Comparison of ENCODE assay signal across 8 cellular contexts in the genomic region with DNA sequence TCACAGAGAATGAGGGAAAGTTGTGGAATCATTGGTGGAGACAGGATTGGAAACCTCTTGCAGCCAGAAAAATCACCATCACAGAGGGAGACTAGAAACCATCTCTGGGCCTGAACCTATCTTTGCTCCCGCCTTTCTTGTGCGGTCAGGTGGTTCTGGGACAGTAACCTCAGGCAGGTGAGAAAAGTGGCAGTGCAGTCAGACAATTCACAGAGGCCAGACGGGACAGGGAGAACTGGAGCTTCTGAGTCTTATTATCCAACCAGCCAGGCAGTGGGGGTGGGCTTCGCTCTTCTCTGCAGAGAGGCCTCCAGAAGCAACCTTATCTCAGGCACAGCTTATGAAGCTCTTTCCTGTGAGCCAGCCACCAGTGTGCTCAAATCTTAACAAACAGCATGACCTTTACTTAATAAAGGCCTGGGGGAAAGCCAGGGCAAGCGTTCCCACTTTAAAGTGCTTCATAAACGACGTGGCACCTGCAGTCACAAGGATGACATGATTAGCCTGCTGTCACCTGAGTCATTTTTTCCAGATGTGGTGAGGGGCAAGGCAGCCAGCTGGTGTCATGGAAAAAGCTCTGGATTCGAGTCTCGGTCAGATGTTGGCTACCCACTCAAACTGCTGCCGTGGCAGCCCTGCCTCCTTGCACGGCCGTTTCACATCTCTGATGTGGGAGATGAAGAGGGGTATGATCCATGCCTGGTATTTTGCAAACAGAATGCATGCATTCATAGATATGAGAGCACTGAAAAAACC.
DNase-seq lines count a peak whose midpoint lies in the region; ATAC-seq and TF ChIP-seq lines count a peak whose summit lies in the region.

No MANE protein-coding gene starts in this region.

- H3K9me2 ChIP-seq in OCI-LY7 (ENCODE audit: insufficient read depth, low read length): no peaks in the 10 kb centered on the region

- no peak overlapping the region for H3K27ac ChIP-seq in OCI-LY7 (ENCODE audit: low read depth, low read length, poor library complexity, severe bottlenecking)
- H3K27ac ChIP-seq in skin epidermis: peak overlapping the region in 17 of 21 experiments; percentile 11 to 84 (median 65)

- H2AFZ ChIP-seq in OCI-LY7 (ENCODE audit: low read length): peak overlapping the region; percentile 33; the same call in 1 of the 2 replicates

- BruUV-seq in Calu3 (replicated peaks; lab: Mats Ljungman, UMichigan) (no TSS peak), OCI-LY7 (replicated peaks; lab: Mats Ljungman, UMichigan) (no TSS peak)

- H3K79me2 ChIP-seq in OCI-LY7 (ENCODE audit: insufficient read depth, low read depth, low read length): no peaks in the 10 kb centered on the region

- intact Hi-C loops in Calu3 (cut with micrococcal nuclease; ENCODE audit: unreplicated experiment) (loop anchor here (2.0 to 5.0 kb wide), 3 partner anchors 39 to 108 kb away; partner anchors contain the start of gene B3GNT2), OCI-LY7 (cut with micrococcal nuclease; ENCODE audit: unreplicated experiment) (no loop called here)
- intact Hi-C loops in activated naive CD4-positive, alpha-beta T cell treated with anti-CD3 and anti-CD28 coated beads for 36 hours (cut with micrococcal nuclease): loop anchor here (1.0 to 10.0 kb wide), 15 partner anchors 88 to 1907 kb away; partner anchors contain the start of genes COMMD1, EHBP1, FAM161A and MDH1

- CTCF ChIA-PET in Calu3 (lab: Charles Lee): interaction anchor here (0.6 to 1.6 kb wide), 4 partner anchors 12 to 612 kb away, joined by 3 to 4 read pairs (median 4); partner anchors contain the start of gene B3GNT2
- CTCF ChIA-PET in OCI-LY7 (lab: Charles Lee; ENCODE audit: unreplicated experiment): no interaction called here
- CTCF ChIA-PET in activated naive CD4-positive, alpha-beta T cell treated with anti-CD3 and anti-CD28 coated beads for 36 hours (lab: Charles Lee): interaction anchor here (0.7 to 1.6 kb wide), 6 partner anchors 8 to 106 kb away, joined by 3 to 5 read pairs (median 3); no protein-coding TSS in a partner anchor

- POLR2A ChIA-PET in OCI-LY7 (lab: Charles Lee): interaction anchor here (0.6 to 0.9 kb wide), 4 partner anchors 16 to 339 kb away, joined by 3 to 6 read pairs (median 4); no protein-coding TSS in a partner anchor

- H3K36me3 ChIP-seq in OCI-LY7 (ENCODE audit: insufficient read depth, low read length): no peaks in the 10 kb centered on the region

- no peaks in the 10 kb centered on the region for H3K9me3 ChIP-seq in OCI-LY7 (ENCODE audit: low read length)

- peaks cover 55% of the 10 kb centered on the region for H3K4me1 Mint-ChIP-seq in Calu3 (ENCODE audit: low read depth, unreplicated experiment)
- peaks cover 74% of the 10 kb centered on the region for H3K4me1 Mint-ChIP-seq in activated naive CD4-positive, alpha-beta T cell treated with anti-CD3 and anti-CD28 coated beads for 36 hours (ENCODE audit: low read depth)

- ATAC-seq in GM18870 (IDR thresholded peaks at IDR 0.05; ENCODE audit: unreplicated experiment) (no peak), GM19395 (IDR thresholded peaks at IDR 0.05; ENCODE audit: unreplicated experiment) (no peak), GM19023 (IDR thresholded peaks at IDR 0.05; ENCODE audit: unreplicated experiment) (no peak), HG03097 (IDR thresholded peaks at IDR 0.05; ENCODE audit: low FRiP score, unreplicated experiment) (no peak)

- DNase-seq in Calu3 (no peak), OCI-LY7 (ENCODE audit: low spot score) (no peak)
- DNase-seq in activated naive CD4-positive, alpha-beta T cell treated with anti-CD3 and anti-CD28 coated beads for 36 hours: peak; percentile 90

- H3K4me3 ChIP-seq in OCI-LY7 (ENCODE audit: low read depth, low read length, poor library complexity, severe bottlenecking): no peak overlapping the region
- no peak overlapping the region for H3K4me3 ChIP-seq in skin epidermis

- H3K4me1 ChIP-seq in OCI-LY7 (ENCODE audit: insufficient read depth, low read length, poor library complexity, severe bottlenecking): peaks cover 50% of the 10 kb centered on the region

- no peaks in the 10 kb centered on the region for H3K9me3 Mint-ChIP-seq in Calu3 (ENCODE audit: low read depth, unreplicated experiment)
- H3K9me3 Mint-ChIP-seq in activated naive CD4-positive, alpha-beta T cell treated with anti-CD3 and anti-CD28 coated beads for 36 hours: no peaks in the 10 kb centered on the region

- H3K27ac Mint-ChIP-seq in Calu3 (ENCODE audit: unreplicated experiment): peak overlapping the region; percentile 93
- peak overlapping the region; percentile 90 for H3K27ac Mint-ChIP-seq in activated naive CD4-positive, alpha-beta T cell treated with anti-CD3 and anti-CD28 coated beads for 36 hours

- H3K36me3 Mint-ChIP-seq in Calu3 (ENCODE audit: insufficient read depth, unreplicated experiment): peaks cover 30% of the 10 kb centered on the region
- no peaks in the 10 kb centered on the region for H3K36me3 Mint-ChIP-seq in activated naive CD4-positive, alpha-beta T cell treated with anti-CD3 and anti-CD28 coated beads for 36 hours (ENCODE audit: low read depth)

- no peaks in the 10 kb centered on the region for H4K20me1 ChIP-seq in OCI-LY7 (ENCODE audit: insufficient read depth, low read length)

- no peaks in the 10 kb centered on the region for H3K27me3 Mint-ChIP-seq in Calu3 (ENCODE audit: unreplicated experiment)
- no peaks in the 10 kb centered on the region for H3K27me3 Mint-ChIP-seq in activated naive CD4-positive, alpha-beta T cell treated with anti-CD3 and anti-CD28 coated beads for 36 hours (ENCODE audit: low read depth)

- TF ChIP-seq CTCF in Calu3 (IDR thresholded peaks at IDR 0.05; ENCODE audit: unreplicated experiment): no peak
- no peak for TF ChIP-seq CTCF in OCI-LY7 (conservative IDR thresholded peaks at IDR 0.05; ENCODE audit: low read length)

- H3K4me3 Mint-ChIP-seq in Calu3 (ENCODE audit: low read depth, unreplicated experiment): peak overlapping the region; percentile 2
- peak overlapping the region; percentile 34 for H3K4me3 Mint-ChIP-seq in activated naive CD4-positive, alpha-beta T cell treated with anti-CD3 and anti-CD28 coated beads for 36 hours

- peak overlapping the region; percentile 45 for H3K4me2 ChIP-seq in OCI-LY7 (ENCODE audit: low read length)
